Comparison of ENCODE assay signal across 1 cellular context in the genomic region with DNA sequence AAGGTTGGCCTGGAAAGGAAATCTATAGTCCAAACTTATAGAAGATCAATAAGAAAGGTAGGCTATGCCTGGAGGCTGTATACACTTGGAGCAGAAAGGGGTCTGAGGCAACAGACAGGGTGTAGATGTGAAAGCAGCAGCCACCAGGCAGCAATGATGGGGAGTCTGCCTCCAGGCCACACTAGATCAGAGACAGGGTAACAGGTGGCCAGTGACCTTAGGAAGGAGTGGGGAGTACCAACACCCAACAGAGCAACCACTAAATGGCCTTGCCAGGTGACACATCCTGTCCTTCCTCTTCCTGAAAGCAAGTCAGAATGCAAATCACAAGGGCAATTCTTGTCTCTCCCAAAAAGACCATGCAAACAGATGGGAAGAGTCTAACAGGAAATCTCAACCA.
TF ChIP-seq lines count a peak whose summit lies in the region.

No MANE protein-coding gene starts in this region.

TF ChIP-seq in IMR-90, 13 proteins besides CTCF, POLR2A, EP300 and RAD21 (continued from another document):
- no peak for TF ChIP-seq ELK1 (IDR thresholded peaks at IDR 0.05; ENCODE audit: borderline replicate concordance, low read depth, low read length)
- TF ChIP-seq CHD1 (IDR thresholded peaks at IDR 0.05; ENCODE audit: low read depth, low read length): no peak
- TF ChIP-seq MAZ (IDR thresholded peaks at IDR 0.05; ENCODE audit: borderline replicate concordance, low read depth, low read length): no peak
